20 cellular contexts compared by ENCODE assay signal in the genomic region with DNA sequence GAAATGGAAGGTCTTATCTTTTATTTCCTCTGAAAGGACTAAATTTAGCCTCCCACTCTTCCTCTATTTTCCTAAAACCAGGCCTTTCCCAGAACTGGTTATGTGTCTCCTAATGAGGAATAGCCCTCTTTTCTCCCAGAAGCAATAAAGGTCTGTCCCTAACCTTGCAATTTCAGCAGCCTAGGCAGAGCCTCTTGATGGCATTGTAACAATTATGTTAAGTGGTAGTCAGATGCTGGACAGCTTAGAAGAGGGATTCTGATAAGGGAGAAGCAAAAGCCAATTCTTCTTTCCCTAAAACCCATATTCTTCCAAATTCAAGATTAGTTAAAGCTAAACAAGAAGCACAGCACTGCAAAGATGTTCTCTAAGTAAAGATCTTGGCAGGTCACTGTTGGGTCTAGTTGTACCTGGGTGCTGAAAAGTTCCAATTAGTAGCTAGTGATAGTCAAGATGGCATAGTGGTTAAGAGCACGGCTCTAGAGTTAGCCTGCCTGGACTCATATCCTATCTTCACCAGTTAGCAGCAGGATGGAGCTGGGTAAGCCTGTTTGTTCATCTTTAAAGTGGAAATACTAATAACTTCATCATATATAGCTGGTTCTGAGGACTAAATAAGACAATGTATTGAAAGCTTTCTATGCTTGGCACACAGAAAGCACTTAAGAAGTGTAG. TPM values are rescaled to one million over a fixed set of nuclear protein-coding genes. Genes with fewer than 3 reads are reported as not detected.
A peak's percentile ranks its signal among the peaks of the same experiment; 100 is the strongest.
DNase-seq lines count a peak whose midpoint lies in the region; ATAC-seq, FAIRE-seq and TF ChIP-seq lines count a peak whose summit lies in the region.
"Had no signal": no experiment of that assay in that cellular context is flagged by ENCODE, and none has a peak within 500 bp of the region (broad histone marks: within the 10 kb centered on the region; RNA-seq: fewer than 3 reads in every experiment).

No MANE protein-coding gene starts in this region.

- no peak for DNase-seq in natural killer cell treated with Interleukin-12 subunit alpha and Interleukin-12 subunit beta and Interleukin-15 and Interleukin-18, amount 100 ng/mL, for 72 hours (ENCODE audit: low spot score)
- no peak for DNase-seq in natural killer cell
- no peak for DNase-seq in GM12878 (ENCODE audit: low read depth, low spot score)
- no peak for DNase-seq in left cardiac atrium
- no peak for DNase-seq in stimulated activated naive CD4-positive, alpha-beta T cell treated with Interleukin-2 at 50 U/mL for 16 hours (lab: John Stamatoyannopoulos, UW)
- DNase-seq in GM03348 (ENCODE audit: low spot score): no peak
- DNase-seq in NCI-H446 (lab: John Stamatoyannopoulos, UW): no peak
- DNase-seq: Calu3; CD8-positive, alpha-beta T cell; NCI-H1417 treated with DMSO at 0.1 percent for 48 hours; NCI-H1930; NCI-H446 treated with DMSO at 0.1 percent for 48 hours; NCI-H69; SIG-M5 had no signal

- no peak overlapping the region for H2AFZ ChIP-seq in GM12878 (ENCODE audit: control insufficient read depth, low read depth, low read length)

- TF ChIP-seq EP300 in GM12878 (IDR thresholded peaks at IDR 0.05; ENCODE audit: borderline replicate concordance in 1 of 2, control insufficient read depth in 1 of 2, low read depth in 2 of 2, low read length in 2 of 2): no peak

- H3K9ac ChIP-seq in GM12878 (ENCODE audit: control insufficient read depth, insufficient read depth, low read length): no peak overlapping the region
- H3K9ac ChIP-seq: BLaER1 had no signal

- H3K27me3 ChIP-seq in GM12878 (replicated peaks in 1 of 2; ENCODE audit: control insufficient read depth in 2 of 2, insufficient read depth in 2 of 2, low read length in 1 of 2): no peaks in the 10 kb centered on the region
- H3K27me3 ChIP-seq: BLaER1 had no signal

- intact Hi-C loops in natural killer cell (cut with micrococcal nuclease) (no loop called here), GM12878 (cut with micrococcal nuclease; ENCODE audit: unreplicated experiment) (no loop called here), left cardiac atrium (cut with DNase I) (no loop called here)

- POLR2A ChIA-PET in GM12878 (lab: Charles Lee): interaction anchor here (0.5 to 1.9 kb wide), 8 partner anchors 13 to 260 kb away, joined by 3 to 7 read pairs (median 4); no protein-coding TSS in a partner anchor

- no peaks in the 10 kb centered on the region for H4K20me1 ChIP-seq in GM12878 (ENCODE audit: control insufficient read depth, insufficient read depth)

- RAD21 ChIA-PET in GM12878 (lab: Charles Lee; ENCODE audit: unreplicated experiment): interaction anchor here (0.9 to 3.3 kb wide), 6 partner anchors 9 to 152 kb away, joined by 3 to 31 read pairs (median 14); no protein-coding TSS in a partner anchor

- H3K36me3 ChIP-seq in GM12878 (ENCODE audit: control insufficient read depth in 2 of 2, insufficient read depth in 2 of 2, low read length in 1 of 2): no peaks in the 10 kb centered on the region; a peak in 1 of 4 replicates

- CTCF ChIA-PET in GM12878 (lab: Yijun Ruan, JAX): interaction anchor here (0.9 to 14.0 kb wide), 10 partner anchors 11 to 215 kb away, joined by 3 to 143 read pairs (median 6); a partner anchor contains a TSS

- peaks cover 24% of the 10 kb centered on the region for H3K36me3 Mint-ChIP-seq in natural killer cell treated with Interleukin-12 subunit alpha and Interleukin-12 subunit beta and Interleukin-15 and Interleukin-18, amount 100 ng/mL, for 72 hours
- peaks cover 13% of the 10 kb centered on the region for H3K36me3 Mint-ChIP-seq in natural killer cell
- H3K36me3 Mint-ChIP-seq in stimulated activated memory B cell treated with anti-CD40 and anti-IgM and Interleukin-4, amounts not matched to agents 10 μg/mL and 1 μg/mL and 100 μg/mL, for 72 hours: peaks cover 28% of the 10 kb centered on the region

- no TSS peak for BruUV-seq in GM12878 (replicated peaks; lab: Mats Ljungman, UMichigan)

- peak overlapping the region; percentile 38 for H3K4me3 Mint-ChIP-seq in natural killer cell treated with Interleukin-12 subunit alpha and Interleukin-12 subunit beta and Interleukin-15 and Interleukin-18, amount 100 ng/mL, for 72 hours
- H3K4me3 Mint-ChIP-seq in natural killer cell: no peak overlapping the region
- H3K4me3 Mint-ChIP-seq in stimulated activated memory B cell treated with anti-CD40 and anti-IgM and Interleukin-4, amounts not matched to agents 10 μg/mL and 1 μg/mL and 100 μg/mL, for 72 hours: no peak overlapping the region

- no peak for TF ChIP-seq POLR2A in GM12878 (IDR thresholded peaks at IDR 0.05; ENCODE audit: low read depth, low read length)

- TF ChIP-seq CTCF in natural killer cell (IDR thresholded peaks at IDR 0.05) (no peak), GM12878 (IDR thresholded peaks at IDR 0.05 in 2 of 3, conservative IDR thresholded peaks at IDR 0.05 in 1 of 3; ENCODE audit: control insufficient read depth in 2 of 3, extremely low read depth in 1 of 3, insufficient read depth in 1 of 3, low read depth in 3 of 3, low read length in 3 of 3) (no peak)

- 32% methylated on average over 1 of the region's 1 CpG for WGBS in GM12878 (ENCODE audit: insufficient coverage, insufficient replicate concordance, low lambda C conversion rate, missing lambda C conversion rate)

- in situ Hi-C loops in GM12878 (cut with MboI): no loop called here

- H3K27me3 Mint-ChIP-seq in natural killer cell treated with Interleukin-12 subunit alpha and Interleukin-12 subunit beta and Interleukin-15 and Interleukin-18, amount 100 ng/mL, for 72 hours: no peaks in the 10 kb centered on the region
- no peaks in the 10 kb centered on the region for H3K27me3 Mint-ChIP-seq in natural killer cell (ENCODE audit: low read depth in 2 of 2)
- H3K27me3 Mint-ChIP-seq in stimulated activated memory B cell treated with anti-CD40 and anti-IgM and Interleukin-4, amounts not matched to agents 10 μg/mL and 1 μg/mL and 100 μg/mL, for 72 hours: no peaks in the 10 kb centered on the region

- H3K4me1 Mint-ChIP-seq in natural killer cell treated with Interleukin-12 subunit alpha and Interleukin-12 subunit beta and Interleukin-15 and Interleukin-18, amount 100 ng/mL, for 72 hours (ENCODE audit: low read depth in 2 of 2): peaks cover 8 to 17% of the 10 kb centered on the region in 2 donors
- peaks cover 11 to 13% of the 10 kb centered on the region in 2 donors for H3K4me1 Mint-ChIP-seq in natural killer cell
- H3K4me1 Mint-ChIP-seq in stimulated activated memory B cell treated with anti-CD40 and anti-IgM and Interleukin-4, amounts not matched to agents 10 μg/mL and 1 μg/mL and 100 μg/mL, for 72 hours: peaks cover 26% of the 10 kb centered on the region

- H3K27ac ChIP-seq in GM12878 (ENCODE audit: control insufficient read depth, insufficient read depth): peak overlapping the region; percentile 83
- H3K27ac ChIP-seq: A549, BLaER1, HL-60 had no signal

- H3K4me1 ChIP-seq in GM12878 (ENCODE audit: control insufficient read depth, insufficient read depth, low read length): peaks cover 32% of the 10 kb centered on the region
- H3K4me1 ChIP-seq: BLaER1 had no signal

- no peak for FAIRE-seq in GM12878 (lab: Jason Lieb, UNC)
- FAIRE-seq: H54 had no signal

- no peak overlapping the region for H3K4me3 ChIP-seq in GM12878
- H3K4me3 ChIP-seq: A549, BLaER1 had no signal

- peak overlapping the region; percentile 88 for H3K4me2 ChIP-seq in GM12878 (ENCODE audit: control insufficient read depth, insufficient read depth)
- H3K4me2 ChIP-seq: A549, BLaER1 had no signal

- H3K79me2 ChIP-seq in GM12878 (ENCODE audit: control insufficient read depth, insufficient read depth, low read length): no peaks in the 10 kb centered on the region

- peaks cover 8% of the 10 kb centered on the region for H3K9me3 ChIP-seq in GM12878 (replicated peaks; ENCODE audit: control insufficient read depth, insufficient read depth, low read length)

- no peak for ATAC-seq in natural killer cell treated with Interleukin-12 subunit alpha and Interleukin-12 subunit beta and Interleukin-15 and Interleukin-18, amount 100 ng/mL, for 72 hours
- ATAC-seq in natural killer cell (no peak), GM12878 (no peak; the same call in 2 of the 3 replicates), left cardiac atrium (peak; percentile 32 to 44)
- ATAC-seq in stimulated activated memory B cell treated with anti-CD40 and anti-IgM and Interleukin-4, amounts not matched to agents 10 μg/mL and 1 μg/mL and 100 μg/mL, for 72 hours: no peak
- ATAC-seq: A549; CD8-positive, alpha-beta T cell; SK-N-SH treated with all-trans-retinoic acid at 6 μM for 48 hours had no signal

- no peaks in the 10 kb centered on the region for H3K9me3 Mint-ChIP-seq in natural killer cell treated with Interleukin-12 subunit alpha and Interleukin-12 subunit beta and Interleukin-15 and Interleukin-18, amount 100 ng/mL, for 72 hours
- H3K9me3 Mint-ChIP-seq in natural killer cell: peaks cover 5 to 9% of the 10 kb centered on the region in 2 donors
- peaks cover 11% of the 10 kb centered on the region for H3K9me3 Mint-ChIP-seq in stimulated activated memory B cell treated with anti-CD40 and anti-IgM and Interleukin-4, amounts not matched to agents 10 μg/mL and 1 μg/mL and 100 μg/mL, for 72 hours

- no peak for TF ChIP-seq RAD21 in GM12878 (IDR thresholded peaks at IDR 0.05; ENCODE audit: insufficient read depth, low read depth, low read length)

- SMC1A ChIA-PET in GM12878 (lab: Charles Lee; ENCODE audit: uncharacterized antibody, unreplicated experiment): interaction anchor here (0.6 to 7.9 kb wide), 20 partner anchors 8 to 256 kb away, joined by 3 to 62 read pairs (median 4); a partner anchor contains a TSS

- no peak overlapping the region for H3K27ac Mint-ChIP-seq in natural killer cell treated with Interleukin-12 subunit alpha and Interleukin-12 subunit beta and Interleukin-15 and Interleukin-18, amount 100 ng/mL, for 72 hours
- H3K27ac Mint-ChIP-seq in natural killer cell: no peak overlapping the region
- peak overlapping the region; percentile 53 for H3K27ac Mint-ChIP-seq in stimulated activated memory B cell treated with anti-CD40 and anti-IgM and Interleukin-4, amounts not matched to agents 10 μg/mL and 1 μg/mL and 100 μg/mL, for 72 hours
- H3K27ac Mint-ChIP-seq: CD8-positive, alpha-beta T cell had no signal

RNA-seq across cellular contexts. Expression of a gene that starts 14.3 kb away (rescaled TPM):
- 1 to 10 TPM; 2.2 to 6.8 TPM for total RNA-seq in natural killer cell treated with Interleukin-12 subunit alpha and Interleukin-12 subunit beta and Interleukin-15 and Interleukin-18, amount 100 ng/mL, for 72 hours
- total RNA-seq in natural killer cell (1 to 10 TPM in 2 of 3 donors, under 1 TPM in 1; 0.97 to 2.0 (median 1.6) TPM), GM12878 (2014; rRNA removed) (1.0 and 1.5 TPM in 2 replicates), GM12878 (2014; rRNA removed; fragmentation: Illumina TruSeq; extraction: Trizol) (1.3 and 1.4 TPM in 2 replicates), GM12878 (2021) (1.8 and 3.6 TPM in 2 replicates), left cardiac atrium (100 to 1,000 TPM; 335 to 369 TPM)
- total RNA-seq in GM12878 (2013; cell fraction: nucleolus; rRNA removed): 32.3 and 34.5 TPM in 2 replicates
- 3.4 TPM for polyA plus RNA-seq in GM12878 (2011; ENCODE audit: low read depth)
- polyA plus RNA-seq in GM12878 (2011; rRNA removed) (3.4 and 4.3 TPM in 2 replicates), GM12878 (2014; fragmentation: Illumina TruSeq; extraction: Trizol) (2.6 and 2.7 TPM in 2 replicates), GM12878 (2014; fragmentation: Nextera tagmentation; extraction: Ambion mirVana) (1 to 10 TPM in 1 of 2 experiments, under 1 TPM in 1; 0.46 to 1.3 TPM), GM12878 (2014; rRNA removed) (2.1 and 2.3 TPM in 2 replicates), GM12878 (2016; fragmentation: Nextera tagmentation; extraction: Ambion mirVana) (1 to 10 TPM; 1.3 to 1.8 TPM)
- polyA plus RNA-seq in GM12878 (2011; cell fraction: cytosol; rRNA removed): 2.8 and 3.5 TPM in 2 replicates
- 19.1 and 26.5 TPM in 2 replicates for polyA plus RNA-seq in GM12878 (2011; cell fraction: nucleus; rRNA removed)
- polyA plus RNA-seq in GM12878 (2012): 4.7 and 5.4 TPM in 2 replicates
- 3.3 and 3.5 TPM in 2 replicates for polyA minus RNA-seq in GM12878 (2011; rRNA and poly(A)+ RNA removed)
- 1.2 TPM in 1 of 2 replicates, not detected in the other for polyA minus RNA-seq in GM12878 (2011; cell fraction: cytosol; rRNA and poly(A)+ RNA removed)
- polyA minus RNA-seq in GM12878 (2011; cell fraction: nucleus; rRNA and poly(A)+ RNA removed): 2.7 and 3.9 TPM in 2 replicates

RNA-seq across cellular contexts. Expression of a gene that starts 39.7 kb away (rescaled TPM):
- total RNA-seq in natural killer cell treated with Interleukin-12 subunit alpha and Interleukin-12 subunit beta and Interleukin-15 and Interleukin-18, amount 100 ng/mL, for 72 hours: 100 to 1,000 TPM; 174 to 237 TPM
- 100 to 1,000 TPM; 427 to 488 (median 481) TPM for total RNA-seq in natural killer cell
- total RNA-seq in GM12878 (2013; cell fraction: nucleolus; rRNA removed): 764 and 795 TPM in 2 replicates
- total RNA-seq in GM12878 (2014; rRNA removed): 82.5 and 101 TPM in 2 replicates
- total RNA-seq in GM12878 (2014; rRNA removed; fragmentation: Illumina TruSeq; extraction: Trizol): 107 and 115 TPM in 2 replicates
- total RNA-seq in GM12878 (2021): 75.1 and 87.8 TPM in 2 replicates
- polyA plus RNA-seq in GM12878 (2011; ENCODE audit: low read depth): 114 TPM
- 145 and 214 TPM in 2 replicates for polyA plus RNA-seq in GM12878 (2011; rRNA removed)
- polyA plus RNA-seq in GM12878 (2011; cell fraction: cytosol; rRNA removed): 40.0 and 48.8 TPM in 2 replicates
- 145 and 164 TPM in 2 replicates for polyA plus RNA-seq in GM12878 (2011; cell fraction: nucleus; rRNA removed)
- 134 and 139 TPM in 2 replicates for polyA plus RNA-seq in GM12878 (2012)
- polyA plus RNA-seq in GM12878 (2014; fragmentation: Illumina TruSeq; extraction: Trizol): 111 and 154 TPM in 2 replicates
- 10 to 100 TPM; 23.0 to 28.3 TPM for polyA plus RNA-seq in GM12878 (2014; fragmentation: Nextera tagmentation; extraction: Ambion mirVana)
- 81.0 and 90.3 TPM in 2 replicates for polyA plus RNA-seq in GM12878 (2014; rRNA removed)
- polyA plus RNA-seq in GM12878 (2016; fragmentation: Nextera tagmentation; extraction: Ambion mirVana): 10 to 100 TPM; 54.3 to 57.9 TPM
- polyA minus RNA-seq in GM12878 (2011; rRNA and poly(A)+ RNA removed): 82.2 and 106 TPM in 2 replicates
- 43.4 and 46.9 TPM in 2 replicates for polyA minus RNA-seq in GM12878 (2011; cell fraction: cytosol; rRNA and poly(A)+ RNA removed)
- 57.9 and 58.9 TPM in 2 replicates for polyA minus RNA-seq in GM12878 (2011; cell fraction: nucleus; rRNA and poly(A)+ RNA removed)
- total RNA-seq in left cardiac atrium: 10 to 100 TPM; 70.4 to 71.4 TPM

Comparison
In these comparisons a context has a peak if more than half of its experiments do, and no peak if none do; other contexts are left out.
1. ATAC-seq: peak in left cardiac atrium (2 of 2); none in natural killer cell treated with Interleukin-12 subunit alpha and Interleukin-12 subunit beta and Interleukin-15 and Interleukin-18, amount 100 ng/mL, for 72 hours (0 of 2), natural killer cell (0 of 3), GM12878 (single experiment) and stimulated activated memory B cell treated with anti-CD40 and anti-IgM and Interleukin-4, amounts not matched to agents 10 μg/mL and 1 μg/mL and 100 μg/mL, for 72 hours (single experiment).
2. RNA of a gene that starts 14.3 kb away (total RNA-seq): 335 to 369 TPM in left cardiac atrium; 2.2 to 6.8 TPM in natural killer cell treated with Interleukin-12 subunit alpha and Interleukin-12 subunit beta and Interleukin-15 and Interleukin-18, amount 100 ng/mL, for 72 hours, 0.97 to 2.0 TPM in natural killer cell and 1.0 to 34.5 TPM in GM12878; every median in the first group is over 4 times any median in the second.